Comparison of ENCODE assay signal across 28 cellular contexts in genomic region chr9:136535070-136535469, GRCh38. TPM values are rescaled to one million over a fixed set of nuclear protein-coding genes. Genes with fewer than 3 reads are reported as not detected.
DNase-seq lines count a peak whose midpoint lies in the region; ATAC-seq and TF ChIP-seq lines count a peak whose summit lies in the region.
"Had no signal": no experiment of that assay in that cellular context is flagged by ENCODE, and none has a peak within 500 bp of the region (broad histone marks: within the 10 kb centered on the region; RNA-seq: fewer than 3 reads in every experiment).

No MANE protein-coding gene starts in this region.

- peaks cover 19% of the 10 kb centered on the region for H3K36me3 Mint-ChIP-seq in central memory CD8-positive, alpha-beta T cell (ENCODE audit: insufficient read depth)
- H3K36me3 Mint-ChIP-seq in nephron progenitor cell (ENCODE audit: low read depth), result peaks cover 13% of the 10 kb centered on the region
- H3K36me3 Mint-ChIP-seq in activated T-helper 2 cell treated with anti-CD3 and anti-CD28 coated beads, Interferon-gamma antibody, Interleukin-2, Interleukin-4, amounts not matched to agents 10 μg/mL and 5 μg/mL and 100 μg/mL, durations not matched to agents 14 hours and 24 hours and 36 hours (ENCODE audit: low read depth), result peaks cover 38% of the 10 kb centered on the region

- no peak overlapping the region for H3K9ac ChIP-seq in Karpas-422 (ENCODE audit: low read length)

- no peak overlapping the region for H3K4me2 ChIP-seq in Karpas-422 (ENCODE audit: low read depth, low read length, poor library complexity, severe bottlenecking)

- peak overlapping the region; percentile 87 for H3K27ac Mint-ChIP-seq in central memory CD8-positive, alpha-beta T cell (ENCODE audit: low read depth)
- H3K27ac Mint-ChIP-seq in nephron progenitor cell, result no peak overlapping the region
- no peak overlapping the region for H3K27ac Mint-ChIP-seq in activated T-helper 2 cell treated with anti-CD3 and anti-CD28 coated beads, Interferon-gamma antibody, Interleukin-2, Interleukin-4, amounts not matched to agents 10 μg/mL and 5 μg/mL and 100 μg/mL, durations not matched to agents 14 hours and 24 hours and 36 hours

- no peak for ATAC-seq in central memory CD8-positive, alpha-beta T cell (replicated peaks; ENCODE audit: extremely low read depth, poor library complexity, severe bottlenecking)
- ATAC-seq in HG03045 (IDR thresholded peaks at IDR 0.05; ENCODE audit: unreplicated experiment), result no peak
- ATAC-seq: body of pancreas, heart left ventricle, psoas muscle had no signal

- no peaks in the 10 kb centered on the region for H3K9me3 Mint-ChIP-seq in central memory CD8-positive, alpha-beta T cell
- H3K9me3 Mint-ChIP-seq in nephron progenitor cell, result no peaks in the 10 kb centered on the region
- H3K9me3 Mint-ChIP-seq in activated T-helper 2 cell treated with anti-CD3 and anti-CD28 coated beads, Interferon-gamma antibody, Interleukin-2, Interleukin-4, amounts not matched to agents 10 μg/mL and 5 μg/mL and 100 μg/mL, durations not matched to agents 14 hours and 24 hours and 36 hours, result no peaks in the 10 kb centered on the region
- H3K9me3 Mint-ChIP-seq: activated naive CD4-positive, alpha-beta T cell treated with anti-CD3 and anti-CD28 coated beads for 36 hours; CD4-positive, alpha-beta T cell had no signal

- no peaks in the 10 kb centered on the region for H3K36me3 ChIP-seq in Karpas-422 (ENCODE audit: insufficient read depth, low read length)
- H3K36me3 ChIP-seq: adrenal gland, vagina had no signal

- no peak overlapping the region for H3K4me3 Mint-ChIP-seq in central memory CD8-positive, alpha-beta T cell
- H3K4me3 Mint-ChIP-seq in nephron progenitor cell, result no peak overlapping the region
- H3K4me3 Mint-ChIP-seq in activated T-helper 2 cell treated with anti-CD3 and anti-CD28 coated beads, Interferon-gamma antibody, Interleukin-2, Interleukin-4, amounts not matched to agents 10 μg/mL and 5 μg/mL and 100 μg/mL, durations not matched to agents 14 hours and 24 hours and 36 hours (ENCODE audit: low read depth), result no peak overlapping the region
- H3K4me3 Mint-ChIP-seq: activated naive CD4-positive, alpha-beta T cell treated with anti-CD3 and anti-CD28 coated beads for 36 hours had no signal

- peaks cover 29% of the 10 kb centered on the region; the same call in 1 of the 2 replicates for H4K20me1 ChIP-seq in Karpas-422 (ENCODE audit: insufficient read depth, low read depth, low read length)

- intact Hi-C loops in activated T-helper 2 cell treated with anti-CD3 and anti-CD28 coated beads, Interferon-gamma antibody, Interleukin-2, Interleukin-4, amounts not matched to agents 10 μg/mL and 5 μg/mL and 100 μg/mL, durations not matched to agents 14 hours and 24 hours and 36 hours (cut with micrococcal nuclease), result loop anchor here (10.0 kb wide), 2 partner anchors 130 to 500 kb away; partner anchors contain the start of genes FUT7 and SNAPC4

- no peak overlapping the region for H3K4me3 ChIP-seq in Karpas-422 (ENCODE audit: low read length)
- H3K4me3 ChIP-seq: adrenal gland, body of pancreas, heart left ventricle, psoas muscle, vagina had no signal

- TF ChIP-seq CTCF in nephron progenitor cell (IDR thresholded peaks at IDR 0.05), result no peak

- H3K4me1 Mint-ChIP-seq in central memory CD8-positive, alpha-beta T cell, result peaks cover 49% of the 10 kb centered on the region
- peaks cover 42% of the 10 kb centered on the region for H3K4me1 Mint-ChIP-seq in nephron progenitor cell
- peaks cover 41% of the 10 kb centered on the region for H3K4me1 Mint-ChIP-seq in activated T-helper 2 cell treated with anti-CD3 and anti-CD28 coated beads, Interferon-gamma antibody, Interleukin-2, Interleukin-4, amounts not matched to agents 10 μg/mL and 5 μg/mL and 100 μg/mL, durations not matched to agents 14 hours and 24 hours and 36 hours (ENCODE audit: low read depth)

- H2AFZ ChIP-seq in Karpas-422 (ENCODE audit: low read length), result no peak overlapping the region

- no peaks in the 10 kb centered on the region for H3K27me3 Mint-ChIP-seq in central memory CD8-positive, alpha-beta T cell
- no peaks in the 10 kb centered on the region for H3K27me3 Mint-ChIP-seq in nephron progenitor cell (ENCODE audit: low read depth, poor library complexity)
- H3K27me3 Mint-ChIP-seq in activated T-helper 2 cell treated with anti-CD3 and anti-CD28 coated beads, Interferon-gamma antibody, Interleukin-2, Interleukin-4, amounts not matched to agents 10 μg/mL and 5 μg/mL and 100 μg/mL, durations not matched to agents 14 hours and 24 hours and 36 hours (ENCODE audit: low read depth), result no peaks in the 10 kb centered on the region
- H3K27me3 Mint-ChIP-seq: CD4-positive, alpha-beta T cell had no signal

- no peaks in the 10 kb centered on the region for H3K27me3 ChIP-seq in Karpas-422 (ENCODE audit: low read length)
- H3K27me3 ChIP-seq: adrenal gland, body of pancreas, heart left ventricle, vagina had no signal

- no peaks in the 10 kb centered on the region for H3K9me3 ChIP-seq in Karpas-422 (ENCODE audit: low read length)
- H3K9me3 ChIP-seq: adrenal gland, body of pancreas, heart left ventricle, psoas muscle, vagina had no signal

- no peak overlapping the region for H3K27ac ChIP-seq in Karpas-422 (ENCODE audit: low read length)
- H3K27ac ChIP-seq: 22Rv1, adrenal gland, body of pancreas, psoas muscle, vagina had no signal

- no peaks in the 10 kb centered on the region for H3K9me2 ChIP-seq in Karpas-422 (replicated peaks; ENCODE audit: insufficient read depth, low read length)

- DNase-seq in NCI-H2171 treated with DMSO at 0.1 percent for 48 hours (lab: John Stamatoyannopoulos, UW) (peak; percentile 21), NCI-H2171 (lab: John Stamatoyannopoulos, UW) (no peak), Karpas-422 (peak; percentile 94), nephron progenitor cell (peak; percentile 39), ecto neural progenitor cell (ENCODE audit: low spot score) (no peak)
- no peak for DNase-seq in central memory CD8-positive, alpha-beta T cell (ENCODE audit: low spot score in 2 of 2)
- DNase-seq in activated T-helper 2 cell treated with anti-CD3 and anti-CD28 coated beads, Interferon-gamma antibody, Interleukin-2, Interleukin-4, amounts not matched to agents 10 μg/mL and 5 μg/mL and 100 μg/mL, durations not matched to agents 14 hours and 24 hours and 36 hours (ENCODE audit: low spot score), result no peak
- DNase-seq: activated CD4-positive, alpha-beta T cell treated with anti-CD3 and anti-CD28 coated beads, Interleukin-2, amount 50 U/mL, for 1 hour; activated naive CD4-positive, alpha-beta T cell treated with anti-CD3 and anti-CD28 coated beads for 36 hours; adrenal gland; body of pancreas; CD4-positive, alpha-beta T cell; effector CD8-positive, alpha-beta T cell; heart left ventricle; KBM-7; kidney glomerular epithelial cell; MM.1S; NCI-H1417 treated with DMSO at 0.1 percent for 48 hours; NCI-H2081; NCI-H82; OCI-M1; psoas muscle; stimulated activated CD4-positive, alpha-beta T cell treated with anti-CD3 and anti-CD28 coated beads, Interleukin-15, amount 100 ng/mL, for 24 hours; stimulated activated naive CD4-positive, alpha-beta T cell; T-helper 2 cell had no signal

- no peaks in the 10 kb centered on the region for H3K79me2 ChIP-seq in Karpas-422 (ENCODE audit: low read length)

- H3K4me1 ChIP-seq in Karpas-422 (ENCODE audit: low read length), result peaks cover 26% of the 10 kb centered on the region

RNA-seq across cellular contexts. Expression of gene NOTCH1, which starts 10.8 kb away (rescaled TPM):
- total RNA-seq in Karpas-422 (2014; rRNA removed; shearing (Covaris generic); ENCODE audit: low replicate concordance), result 4.3 and 15.0 TPM in 2 replicates
- 81.3 and 83.8 TPM in 2 replicates for total RNA-seq in activated T-helper 2 cell treated with anti-CD3 and anti-CD28 coated beads, Interferon-gamma antibody, Interleukin-2, Interleukin-4, amounts not matched to agents 10 μg/mL and 5 μg/mL and 100 μg/mL, durations not matched to agents 14 hours and 24 hours and 36 hours

RNA-seq across cellular contexts. Expression of gene SEC16A, which starts 52.2 kb away (rescaled TPM):
- 21.5 and 26.6 TPM in 2 replicates for total RNA-seq in Karpas-422 (2014; rRNA removed; shearing (Covaris generic); ENCODE audit: low replicate concordance)
- 74.5 and 77.5 TPM in 2 replicates for total RNA-seq in activated T-helper 2 cell treated with anti-CD3 and anti-CD28 coated beads, Interferon-gamma antibody, Interleukin-2, Interleukin-4, amounts not matched to agents 10 μg/mL and 5 μg/mL and 100 μg/mL, durations not matched to agents 14 hours and 24 hours and 36 hours

Comparison
In these comparisons a context has a peak if more than half of its experiments do, and no peak if none do; other contexts are left out.
1. DNase-seq: peak in NCI-H2171 treated with DMSO at 0.1 percent for 48 hours (single experiment), Karpas-422 (single experiment) and nephron progenitor cell (single experiment); none in NCI-H2171 (single experiment), central memory CD8-positive, alpha-beta T cell (0 of 2), ecto neural progenitor cell (single experiment) and activated T-helper 2 cell treated with anti-CD3 and anti-CD28 coated beads, Interferon-gamma antibody, Interleukin-2, Interleukin-4, amounts not matched to agents 10 μg/mL and 5 μg/mL and 100 μg/mL, durations not matched to agents 14 hours and 24 hours and 36 hours (single experiment).